ENCODE assay signal across 2 cellular contexts in genomic region chr12:22136604-22137117, GRCh38.
TF ChIP-seq lines count a peak whose summit lies in the region.

No MANE protein-coding gene starts in this region.

TF ChIP-seq in K562, 482 proteins besides CTCF, POLR2A, EP300 and RAD21:
- peak; percentile 29; the same call in 1 of the 2 replicates for TF ChIP-seq EP400 (IDR thresholded peaks at IDR 0.05)
- TF ChIP-seq TAF9B (IDR thresholded peaks at IDR 0.05; ENCODE audit: partially characterized antibody) = peak; percentile 16
- TF ChIP-seq MNT (conservative IDR thresholded peaks at IDR 0.05) = 0 out of 4 replicates have a peak, but pooled peaks of 1 of the 2 experiments have one; percentile 23
- TF ChIP-seq MGA (IDR thresholded peaks at IDR 0.05) = peak; percentile 53; the same call in 1 of the 2 replicates
- TF ChIP-seq E2F6 (IDR thresholded peaks at IDR 0.05; ENCODE audit: borderline replicate concordance in 1 of 2, extremely low read depth in 1 of 2, insufficient read depth in 1 of 2, insufficient read length in 1 of 2, low read depth in 1 of 2, low read length in 1 of 2, poor library complexity in 1 of 2, severe bottlenecking in 1 of 2) = peak in 1 of 2 experiments; percentile 28
- peak; percentile 49 to 61; a peak in 2 of 4 replicates for TF ChIP-seq FOXK2 (conservative IDR thresholded peaks at IDR 0.05 in 1 of 2, IDR thresholded peaks at IDR 0.05 in 1 of 2; ENCODE audit: low read depth in 2 of 2)

TF ChIP-seq in HepG2, 621 proteins besides CTCF, POLR2A, EP300 and RAD21:
- peak; percentile 47; the same call in 1 of the 2 replicates for TF ChIP-seq ZNF281 (CRISPR knock-in tag; IDR thresholded peaks at IDR 0.05; ENCODE audit: borderline replicate concordance)
